ENCODE assay signal across 22 cellular contexts in genomic region chr3:70606018-70606417, GRCh38.
DNase-seq lines count a peak whose midpoint lies in the region; ATAC-seq and TF ChIP-seq lines count a peak whose summit lies in the region.
"Had no signal": no experiment of that assay in that cellular context is flagged by ENCODE, and none has a peak within 500 bp of the region (broad histone marks: within the 10 kb centered on the region; RNA-seq: fewer than 3 reads in every experiment).

No MANE protein-coding gene starts in this region.

- H3K27ac Mint-ChIP-seq in GM23338: peak overlapping the region; percentile 15; the same call in 1 of the 2 replicates
- H3K27ac Mint-ChIP-seq: activated naive CD8-positive, alpha-beta T cell treated with anti-CD3 and anti-CD28 coated beads for 36 hours; CD4-positive, alpha-beta memory T cell; nephron progenitor cell; type B pancreatic cell had no signal

- H3K4me1 ChIP-seq in GM23338 (ENCODE audit: insufficient read depth) (no peaks in the 10 kb centered on the region), ascending aorta (no peaks in the 10 kb centered on the region)
- H3K4me1 ChIP-seq: stomach had no signal

- H3K9me3 ChIP-seq in ascending aorta: no peaks in the 10 kb centered on the region
- H3K9me3 ChIP-seq: stomach had no signal

- H3K4me1 Mint-ChIP-seq in GM23338: no peaks in the 10 kb centered on the region
- H3K4me1 Mint-ChIP-seq: CD4-positive, alpha-beta memory T cell had no signal

- peaks cover 1% of the 10 kb centered on the region for H3K36me3 Mint-ChIP-seq in GM23338 (ENCODE audit: low read depth)
- H3K36me3 Mint-ChIP-seq: activated naive CD8-positive, alpha-beta T cell treated with anti-CD3 and anti-CD28 coated beads for 36 hours; CD4-positive, alpha-beta memory T cell; type B pancreatic cell had no signal

- H3K27me3 Mint-ChIP-seq in GM23338 (ENCODE audit: insufficient read depth, low read depth, poor library complexity): no peaks in the 10 kb centered on the region
- H3K27me3 Mint-ChIP-seq: type B pancreatic cell had no signal

- H3K4me3 ChIP-seq in GM23338 (no peak overlapping the region), fibroblast of pulmonary artery (replicated peaks; ENCODE audit: low read depth, low read length) (no peak overlapping the region), ascending aorta (no peak overlapping the region)
- H3K4me3 ChIP-seq: stomach had no signal

- ATAC-seq in GM23338: no peak
- ATAC-seq: left lobe of liver had no signal

- no peaks in the 10 kb centered on the region for H4K20me1 ChIP-seq in GM23338 (replicated peaks; ENCODE audit: insufficient read depth)

- no peak overlapping the region for H3K27ac ChIP-seq in GM23338 (ENCODE audit: low read depth)
- no peak overlapping the region for H3K27ac ChIP-seq in ascending aorta
- H3K27ac ChIP-seq: brain microvascular endothelial cell, stomach had no signal

- H2AFZ ChIP-seq in GM23338: no peak overlapping the region

- H3K4me2 ChIP-seq in GM23338: no peak overlapping the region

- H3K36me3 ChIP-seq in GM23338 (ENCODE audit: insufficient read depth) (no peaks in the 10 kb centered on the region), ascending aorta (no peaks in the 10 kb centered on the region)
- H3K36me3 ChIP-seq: brain microvascular endothelial cell, stomach had no signal

- no peak overlapping the region for H3K4me3 Mint-ChIP-seq in GM23338
- H3K4me3 Mint-ChIP-seq: activated naive CD8-positive, alpha-beta T cell treated with anti-CD3 and anti-CD28 coated beads for 36 hours; CD4-positive, alpha-beta memory T cell; nephron progenitor cell; type B pancreatic cell had no signal

- H3K27me3 ChIP-seq in GM23338 (ENCODE audit: insufficient read depth) (no peaks in the 10 kb centered on the region), ascending aorta (no peaks in the 10 kb centered on the region)
- H3K27me3 ChIP-seq: brain microvascular endothelial cell, stomach had no signal

- peaks cover 1% of the 10 kb centered on the region for H3K9me3 Mint-ChIP-seq in GM23338
- H3K9me3 Mint-ChIP-seq: activated naive CD8-positive, alpha-beta T cell treated with anti-CD3 and anti-CD28 coated beads for 36 hours; CD4-positive, alpha-beta memory T cell; type B pancreatic cell had no signal

- H3F3A ChIP-seq in GM23338 (replicated peaks; ENCODE audit: low read depth): no peaks in the 10 kb centered on the region

- intact Hi-C loops in ascending aorta (cut with DNase I): no loop called here

- TF ChIP-seq CTCF in GM23338 (conservative IDR thresholded peaks at IDR 0.05; ENCODE audit: low read depth in 2 of 2) (no peak), fibroblast of pulmonary artery (IDR thresholded peaks at IDR 0.05; ENCODE audit: low read length, missing control alignments) (no peak), ascending aorta (IDR thresholded peaks at IDR 0.05) (no peak)

- H3K9me2 ChIP-seq in GM23338 (ENCODE audit: insufficient read depth): no peaks in the 10 kb centered on the region

- H3K79me2 ChIP-seq in GM23338 (replicated peaks; ENCODE audit: insufficient read depth): no peaks in the 10 kb centered on the region

- peak; percentile 36 for DNase-seq in COR-L47 (lab: John Stamatoyannopoulos, UW)
- DNase-seq in GM23338 (ENCODE audit: low spot score): no peak
- DNase-seq in NCI-H446 treated with DMSO at 0.1 percent for 48 hours (lab: John Stamatoyannopoulos, UW): peak; percentile 71
- peak; percentile 3 for DNase-seq in fibroblast of pulmonary artery (ENCODE audit: low read depth)
- no peak for DNase-seq in ascending aorta (ENCODE audit: low spot score in 2 of 2)
- no peak for DNase-seq in hepatic stellate cell (ENCODE audit: low spot score)
- DNase-seq in NCI-H510A (lab: John Stamatoyannopoulos, UW): no peak
- DNase-seq in GF-D8 (lab: John Stamatoyannopoulos, UW): no peak
- DNase-seq: activated CD4-positive, alpha-beta T cell treated with anti-CD3 and anti-CD28 coated beads for 1 hour; activated naive CD8-positive, alpha-beta T cell treated with anti-CD3 and anti-CD28 coated beads for 36 hours; brain microvascular endothelial cell; CD4-positive, alpha-beta memory T cell; cortex of kidney; midbrain; nephron progenitor cell; NK-92 treated with Interleukin-12 subunit alpha and Interleukin-12 subunit beta, amount 100 ng/mL, for 24 hours; RPMI8226; small intestine; stimulated activated CD4-positive, alpha-beta T cell treated with anti-CD3 and anti-CD28 coated beads, Interleukin-4, amount 100 ng/mL, for 1 hour; stomach had no signal

TF ChIP-seq in GM23338, 12 proteins besides CTCF, POLR2A, EP300 and RAD21:
- TF ChIP-seq, protein P1, sequence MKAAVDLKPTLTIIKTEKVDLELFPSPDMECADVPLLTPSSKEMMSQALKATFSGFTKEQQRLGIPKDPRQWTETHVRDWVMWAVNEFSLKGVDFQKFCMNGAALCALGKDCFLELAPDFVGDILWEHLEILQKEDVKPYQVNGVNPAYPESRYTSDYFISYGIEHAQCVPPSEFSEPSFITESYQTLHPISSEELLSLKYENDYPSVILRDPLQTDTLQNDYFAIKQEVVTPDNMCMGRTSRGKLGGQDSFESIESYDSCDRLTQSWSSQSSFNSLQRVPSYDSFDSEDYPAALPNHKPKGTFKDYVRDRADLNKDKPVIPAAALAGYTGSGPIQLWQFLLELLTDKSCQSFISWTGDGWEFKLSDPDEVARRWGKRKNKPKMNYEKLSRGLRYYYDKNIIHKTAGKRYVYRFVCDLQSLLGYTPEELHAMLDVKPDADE (IDR thresholded peaks at IDR 0.05): no peak
TF ChIP-seq in GM23338: peak in this region for 0.

Comparison
In these comparisons a context has a peak if more than half of its experiments do, and no peak if none do; other contexts are left out.
1. DNase-seq: peak in COR-L47 (single experiment), NCI-H446 treated with DMSO at 0.1 percent for 48 hours (single experiment) and fibroblast of pulmonary artery (single experiment); none in GM23338 (single experiment), ascending aorta (0 of 2), hepatic stellate cell (single experiment), NCI-H510A (single experiment) and GF-D8 (single experiment).